In the genomic region with DNA sequence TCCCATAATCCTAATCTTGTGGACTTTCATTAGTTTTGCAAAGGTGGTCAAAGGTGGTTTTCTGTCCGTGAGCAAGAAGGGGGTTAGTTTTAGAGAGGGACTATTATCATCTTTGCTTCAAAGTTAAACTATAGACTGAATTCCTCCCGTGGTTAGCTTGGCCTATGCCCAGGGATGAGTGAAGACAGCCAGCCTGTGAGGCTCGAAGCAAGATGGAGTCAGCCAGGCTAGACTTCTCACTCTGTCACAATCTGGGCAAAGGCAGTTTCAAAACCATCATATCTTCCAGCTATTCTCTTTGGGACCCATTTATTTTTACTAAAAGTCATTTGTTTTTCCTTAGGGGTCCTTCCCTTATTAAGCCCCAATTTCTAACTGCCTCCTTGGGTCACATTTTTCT, we compare ENCODE assay signal across 1 cellular context.
TF ChIP-seq lines count a peak whose summit lies in the region.

No MANE protein-coding gene starts in this region.

TF ChIP-seq in HCT116, 20 proteins besides CTCF, POLR2A, EP300 and RAD21 (continued from another document):
- TF ChIP-seq, protein P1, sequence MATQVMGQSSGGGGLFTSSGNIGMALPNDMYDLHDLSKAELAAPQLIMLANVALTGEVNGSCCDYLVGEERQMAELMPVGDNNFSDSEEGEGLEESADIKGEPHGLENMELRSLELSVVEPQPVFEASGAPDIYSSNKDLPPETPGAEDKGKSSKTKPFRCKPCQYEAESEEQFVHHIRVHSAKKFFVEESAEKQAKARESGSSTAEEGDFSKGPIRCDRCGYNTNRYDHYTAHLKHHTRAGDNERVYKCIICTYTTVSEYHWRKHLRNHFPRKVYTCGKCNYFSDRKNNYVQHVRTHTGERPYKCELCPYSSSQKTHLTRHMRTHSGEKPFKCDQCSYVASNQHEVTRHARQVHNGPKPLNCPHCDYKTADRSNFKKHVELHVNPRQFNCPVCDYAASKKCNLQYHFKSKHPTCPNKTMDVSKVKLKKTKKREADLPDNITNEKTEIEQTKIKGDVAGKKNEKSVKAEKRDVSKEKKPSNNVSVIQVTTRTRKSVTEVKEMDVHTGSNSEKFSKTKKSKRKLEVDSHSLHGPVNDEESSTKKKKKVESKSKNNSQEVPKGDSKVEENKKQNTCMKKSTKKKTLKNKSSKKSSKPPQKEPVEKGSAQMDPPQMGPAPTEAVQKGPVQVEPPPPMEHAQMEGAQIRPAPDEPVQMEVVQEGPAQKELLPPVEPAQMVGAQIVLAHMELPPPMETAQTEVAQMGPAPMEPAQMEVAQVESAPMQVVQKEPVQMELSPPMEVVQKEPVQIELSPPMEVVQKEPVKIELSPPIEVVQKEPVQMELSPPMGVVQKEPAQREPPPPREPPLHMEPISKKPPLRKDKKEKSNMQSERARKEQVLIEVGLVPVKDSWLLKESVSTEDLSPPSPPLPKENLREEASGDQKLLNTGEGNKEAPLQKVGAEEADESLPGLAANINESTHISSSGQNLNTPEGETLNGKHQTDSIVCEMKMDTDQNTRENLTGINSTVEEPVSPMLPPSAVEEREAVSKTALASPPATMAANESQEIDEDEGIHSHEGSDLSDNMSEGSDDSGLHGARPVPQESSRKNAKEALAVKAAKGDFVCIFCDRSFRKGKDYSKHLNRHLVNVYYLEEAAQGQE (IDR thresholded peaks at IDR 0.05; ENCODE audit: low read depth): no peak
- TF ChIP-seq FOSL1 (IDR thresholded peaks at IDR 0.05; ENCODE audit: low read depth) (no peak), SP1 (IDR thresholded peaks at IDR 0.05; ENCODE audit: low read depth) (no peak), ELF1 (IDR thresholded peaks at IDR 0.05; ENCODE audit: borderline replicate concordance, low read depth) (no peak), EZH2 (IDR thresholded peaks at IDR 0.05) (no peak), JUND (IDR thresholded peaks at IDR 0.05) (no peak), POLR2AphosphoS5 (IDR thresholded peaks at IDR 0.05; ENCODE audit: low read depth, low read length) (no peak), EGR1 (IDR thresholded peaks at IDR 0.05; ENCODE audit: low read depth) (no peak)
